ENCODE assay signal across 18 cellular contexts in genomic region chr16:46897471-46897870, GRCh38.
"Had no signal": no experiment of that assay in that cellular context is flagged by ENCODE, and none has a peak within 500 bp of the region (broad histone marks: within the 10 kb centered on the region; RNA-seq: fewer than 3 reads in every experiment).

No MANE protein-coding gene starts in this region.

- H3K4me1 Mint-ChIP-seq: activated B cell treated with CpG ODN at 0.5 μM for 24 hours; activated CD4-positive, alpha-beta T cell treated with anti-CD3 and anti-CD28 coated beads, Interleukin-2, amount 10 ng/mL, durations not matched to agents 7 days and 5 days; activated naive CD4-positive, alpha-beta T cell treated with anti-CD3 and anti-CD28 coated beads, Interleukin-2, amount 10 ng/mL, durations not matched to agents 7 days and 5 days; activated T-helper 17 cell treated with anti-CD3 and anti-CD28 coated beads, Interleukin-2, amount 50 U/mL, for 72 hours; stimulated activated naive CD8-positive, alpha-beta T cell treated with anti-CD3 and anti-CD28 coated beads, Interleukin-15, amount 100 ng/mL, for 72 hours had no signal

- H3K4me3 ChIP-seq: colonic mucosa, lower lobe of right lung, SK-N-MC, transverse colon had no signal

- H3K27me3 ChIP-seq: colonic mucosa, transverse colon had no signal

- H3K36me3 ChIP-seq: colonic mucosa, lower lobe of right lung, transverse colon had no signal

- H3K9me3 Mint-ChIP-seq: activated B cell treated with CpG ODN at 0.5 μM for 24 hours; activated CD4-positive, alpha-beta T cell treated with anti-CD3 and anti-CD28 coated beads, Interleukin-2, amount 10 ng/mL, durations not matched to agents 7 days and 5 days; activated naive CD4-positive, alpha-beta T cell treated with anti-CD3 and anti-CD28 coated beads, Interleukin-2, amount 10 ng/mL, durations not matched to agents 7 days and 5 days; activated T-helper 17 cell treated with anti-CD3 and anti-CD28 coated beads, Interleukin-2, amount 50 U/mL, for 72 hours; naive thymus-derived CD8-positive, alpha-beta T cell; stimulated activated naive CD8-positive, alpha-beta T cell treated with anti-CD3 and anti-CD28 coated beads, Interleukin-15, amount 100 ng/mL, for 72 hours had no signal

- H3K27me3 Mint-ChIP-seq: activated B cell treated with CpG ODN at 0.5 μM for 24 hours; activated CD4-positive, alpha-beta T cell treated with anti-CD3 and anti-CD28 coated beads, Interleukin-2, amount 10 ng/mL, durations not matched to agents 7 days and 5 days; activated naive CD4-positive, alpha-beta T cell treated with anti-CD3 and anti-CD28 coated beads, Interleukin-2, amount 10 ng/mL, durations not matched to agents 7 days and 5 days; activated T-helper 17 cell treated with anti-CD3 and anti-CD28 coated beads, Interleukin-2, amount 50 U/mL, for 72 hours; naive thymus-derived CD8-positive, alpha-beta T cell; progenitor cell of endocrine pancreas; stimulated activated naive CD8-positive, alpha-beta T cell treated with anti-CD3 and anti-CD28 coated beads, Interleukin-15, amount 100 ng/mL, for 72 hours had no signal

- H3K9me3 ChIP-seq: colonic mucosa, lower lobe of right lung, transverse colon had no signal

- H3K27ac Mint-ChIP-seq: activated B cell treated with CpG ODN at 0.5 μM for 24 hours; activated CD4-positive, alpha-beta T cell treated with anti-CD3 and anti-CD28 coated beads, Interleukin-2, amount 10 ng/mL, durations not matched to agents 7 days and 5 days; activated naive CD4-positive, alpha-beta T cell treated with anti-CD3 and anti-CD28 coated beads, Interleukin-2, amount 10 ng/mL, durations not matched to agents 7 days and 5 days; activated T-helper 17 cell treated with anti-CD3 and anti-CD28 coated beads, Interleukin-2, amount 50 U/mL, for 72 hours; naive thymus-derived CD8-positive, alpha-beta T cell; stimulated activated naive CD8-positive, alpha-beta T cell treated with anti-CD3 and anti-CD28 coated beads, Interleukin-15, amount 100 ng/mL, for 72 hours had no signal

- H3K36me3 Mint-ChIP-seq: naive thymus-derived CD8-positive, alpha-beta T cell had no signal

- H3K4me3 Mint-ChIP-seq: activated B cell treated with CpG ODN at 0.5 μM for 24 hours; activated CD4-positive, alpha-beta T cell treated with anti-CD3 and anti-CD28 coated beads, Interleukin-2, amount 10 ng/mL, durations not matched to agents 7 days and 5 days; activated naive CD4-positive, alpha-beta T cell treated with anti-CD3 and anti-CD28 coated beads, Interleukin-2, amount 10 ng/mL, durations not matched to agents 7 days and 5 days; activated T-helper 17 cell treated with anti-CD3 and anti-CD28 coated beads, Interleukin-2, amount 50 U/mL, for 72 hours; naive thymus-derived CD8-positive, alpha-beta T cell; stimulated activated naive CD8-positive, alpha-beta T cell treated with anti-CD3 and anti-CD28 coated beads, Interleukin-15, amount 100 ng/mL, for 72 hours had no signal

- ATAC-seq: activated T-helper 17 cell treated with anti-CD3 and anti-CD28 coated beads, Interleukin-2, amount 50 U/mL, for 72 hours; lower lobe of right lung; naive thymus-derived CD8-positive, alpha-beta T cell; stimulated activated naive CD8-positive, alpha-beta T cell treated with anti-CD3 and anti-CD28 coated beads, Interleukin-15, amount 100 ng/mL, for 72 hours had no signal

- H3K4me1 ChIP-seq: colonic mucosa had no signal

- DNase-seq: activated B cell treated with CpG ODN at 0.5 μM for 24 hours; activated CD4-positive, alpha-beta T cell treated with anti-CD3 and anti-CD28 coated beads, Interleukin-2, amount 10 ng/mL, durations not matched to agents 7 days and 5 days; activated CD8-positive, alpha-beta memory T cell treated with anti-CD3 and anti-CD28 coated beads for 24 hours; activated naive CD4-positive, alpha-beta T cell treated with anti-CD3 and anti-CD28 coated beads, Interleukin-2, amount 10 ng/mL, durations not matched to agents 7 days and 5 days; caudate nucleus; colonic mucosa; hippocampal formation; lower lobe of right lung; midbrain; naive thymus-derived CD8-positive, alpha-beta T cell; nucleus accumbens; stimulated activated CD4-positive, alpha-beta T cell treated with anti-CD3 and anti-CD28 coated beads, Interleukin-4, amount 100 ng/mL, for 1 hour; stimulated activated naive CD8-positive, alpha-beta T cell treated with anti-CD3 and anti-CD28 coated beads, Interleukin-15, amount 100 ng/mL, for 72 hours; T-helper 1 cell; transverse colon had no signal

- H3K27ac ChIP-seq: colonic mucosa, lower lobe of right lung, SK-N-MC, transverse colon had no signal
